Comparison of ENCODE assay signal across 17 cellular contexts in the genomic region with DNA sequence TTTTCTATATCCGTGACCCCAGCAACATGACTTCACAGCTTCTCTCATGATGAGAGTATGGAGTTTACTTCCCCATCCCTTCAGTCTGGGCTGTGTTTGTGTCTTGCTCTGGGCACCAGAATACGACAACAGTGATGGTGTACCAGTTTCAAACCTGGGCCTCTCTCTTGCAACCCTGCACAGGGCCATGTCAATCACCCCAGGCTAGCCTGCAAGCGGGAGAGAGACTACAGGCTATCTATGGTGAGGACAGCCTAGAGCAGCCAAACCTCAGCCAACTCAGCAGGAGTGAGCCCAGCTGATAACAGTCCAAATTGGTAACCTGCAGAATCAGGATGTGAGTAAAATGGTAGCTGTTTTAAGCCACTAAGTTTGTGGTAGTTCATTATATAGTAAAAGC.
DNase-seq lines count a peak whose midpoint lies in the region; ATAC-seq and TF ChIP-seq lines count a peak whose summit lies in the region.
"Had no signal": no experiment of that assay in that cellular context is flagged by ENCODE, and none has a peak within 500 bp of the region (broad histone marks: within the 10 kb centered on the region; RNA-seq: fewer than 3 reads in every experiment).

No MANE protein-coding gene starts in this region.

- TF ChIP-seq CTCF in right atrium auricular region (IDR thresholded peaks at IDR 0.05) (no peak), heart right ventricle (IDR thresholded peaks at IDR 0.05) (no peak), transverse colon (IDR thresholded peaks at IDR 0.05) (no peak)

- H3K27ac ChIP-seq in right atrium auricular region (no peak overlapping the region), heart right ventricle (no peak overlapping the region), transverse colon (no peak overlapping the region)
- H3K27ac ChIP-seq: BLaER1 had no signal

- H3K9me3 ChIP-seq in right atrium auricular region, result no peaks in the 10 kb centered on the region
- no peaks in the 10 kb centered on the region for H3K9me3 ChIP-seq in heart right ventricle
- H3K9me3 ChIP-seq in transverse colon, result no peaks in the 10 kb centered on the region
- H3K9me3 ChIP-seq: BLaER1 had no signal

- in situ Hi-C loops in transverse colon (cut with MboI; ENCODE audit: low pct_ligation_motif_present in 1 of 4, low pct_unique_long_range_greater_than_20kb in 1 of 4, low sequenced_read_pairs in 3 of 4), result no loop called here

- intact Hi-C loops in Right ventricle myocardium superior (cut with DNase I), result no loop called here
- intact Hi-C loops in heart right ventricle (cut with DNase I), result no loop called here
- intact Hi-C loops in transverse colon (cut with DNase I; ENCODE audit: low total_unique reads), result no loop called here

- H3K27me3 ChIP-seq in right atrium auricular region (no peaks in the 10 kb centered on the region), heart right ventricle (no peaks in the 10 kb centered on the region), transverse colon (no peaks in the 10 kb centered on the region)
- H3K27me3 ChIP-seq: BLaER1 had no signal

- TF ChIP-seq POLR2A in transverse colon (IDR thresholded peaks at IDR 0.05), result no peak

- peak; percentile 90 for ATAC-seq in Right ventricle myocardium superior (ENCODE audit: poor library complexity)
- ATAC-seq in heart right ventricle, result peak in 7 of 8 donors; percentile 55 to 94 (median 86)
- ATAC-seq in GM18870 (IDR thresholded peaks at IDR 0.05; ENCODE audit: unreplicated experiment), result no peak
- ATAC-seq: HCT116 had no signal

- TF ChIP-seq EP300 in transverse colon (IDR thresholded peaks at IDR 0.05; ENCODE audit: low read depth), result no peak

- H3K36me3 ChIP-seq in right atrium auricular region (no peaks in the 10 kb centered on the region), heart right ventricle (no peaks in the 10 kb centered on the region), transverse colon (no peaks in the 10 kb centered on the region)

- H3K4me3 ChIP-seq in right atrium auricular region (no peak overlapping the region), heart right ventricle (no peak overlapping the region), transverse colon (no peak overlapping the region)
- H3K4me3 ChIP-seq: BLaER1 had no signal

- DNase-seq in Right ventricle myocardium superior (peak; percentile 40), right atrium auricular region (ENCODE audit: low spot score) (no peak), heart right ventricle (peak in 1 of 2 donors; percentile 9), myocyte (ENCODE audit: low read depth) (peak; percentile 9), transverse colon (no peak)
- DNase-seq in stimulated activated CD4-positive, alpha-beta T cell treated with anti-CD3 and anti-CD28 coated beads, Interleukin-2, amount 100 ng/mL, for 24 hours, result no peak
- DNase-seq: 8988T; CD4-positive, alpha-beta memory T cell; DMS153; DMS79; GF-D8; GOT3; H7; HFFc6 had no signal

- WGBS in heart right ventricle, 2 donors, result 67 to 82% methylated on average over 3 of the region's 3 CpGs
- WGBS in transverse colon (ENCODE audit: low coverage in 1 of 2), 2 donors, result 60 to 73% methylated on average over 2 to 3 of the region's 3 CpGs

- H3K4me1 ChIP-seq in right atrium auricular region, result no peaks in the 10 kb centered on the region
- peaks cover 0 to 10% (median 0%) of the 10 kb centered on the region in 9 donors for H3K4me1 ChIP-seq in heart right ventricle
- H3K4me1 ChIP-seq in transverse colon, result no peaks in the 10 kb centered on the region
- H3K4me1 ChIP-seq: BLaER1 had no signal

Comparison
In these comparisons a context has a peak if more than half of its experiments do, and no peak if none do; other contexts are left out.
1. DNase-seq: peak in Right ventricle myocardium superior (single experiment) and myocyte (single experiment); none in right atrium auricular region (single experiment), transverse colon (single experiment) and stimulated activated CD4-positive, alpha-beta T cell treated with anti-CD3 and anti-CD28 coated beads, Interleukin-2, amount 100 ng/mL, for 24 hours (0 of 2).